1 cellular context compared by ENCODE assay signal in genomic region chr6:119137194-119138072, GRCh38.
A peak's percentile ranks its signal among the peaks of the same experiment; 100 is the strongest.
TF ChIP-seq lines count a peak whose summit lies in the region.

No MANE protein-coding gene starts in this region.

TF ChIP-seq in K562, 482 proteins besides CTCF, POLR2A, EP300 and RAD21 (continued from another document):
- TF ChIP-seq THRA (IDR thresholded peaks at IDR 0.05) (peak; percentile 96), ARID2 (IDR thresholded peaks at IDR 0.05) (peak; percentile 53), ZNF354B (CRISPR knock-in tag; IDR thresholded peaks at IDR 0.05) (no peak), KDM1A (IDR thresholded peaks at IDR 0.05) (peak; percentile 93 to 94), TEAD1 (CRISPR knock-in tag; IDR thresholded peaks at IDR 0.05) (0 out of 4 replicates have a peak, but pooled peaks have one; percentile 15 to 62), HMG20B (CRISPR knock-in tag; IDR thresholded peaks at IDR 0.05) (no peak), CREB3 (tag; conservative IDR thresholded peaks at IDR 0.05; ENCODE audit: low read depth) (0 out of 2 replicates have a peak, but pooled peaks have one; percentile 52), ZNF584 (CRISPR knock-in tag; IDR thresholded peaks at IDR 0.05; ENCODE audit: low read depth) (no peak), ZNF780A (CRISPR knock-in tag; IDR thresholded peaks at IDR 0.05) (no peak), ZNF212 (CRISPR knock-in tag; IDR thresholded peaks at IDR 0.05) (peak; percentile 98), ESRRA (IDR thresholded peaks at IDR 0.05; ENCODE audit: borderline replicate concordance, low read depth) (0 out of 2 replicates have a peak, but pooled peaks have one; percentile 32), E2F4 (CRISPR knock-in tag; IDR thresholded peaks at IDR 0.05; ENCODE audit: low read depth) (no peak), XRCC5 (IDR thresholded peaks at IDR 0.05; ENCODE audit: low read depth, low read length) (no peak), FOXP1 (CRISPR knock-in tag; IDR thresholded peaks at IDR 0.05) (peak; percentile 38; the same call in 1 of the 2 replicates), ZBTB11 (CRISPR knock-in tag; IDR thresholded peaks at IDR 0.05) (peak in 1 of 3 experiments; percentile 50; a peak in 1 of 6 replicates), SAFB2 (IDR thresholded peaks at IDR 0.05; ENCODE audit: borderline replicate concordance, low read depth, low read length, severe bottlenecking) (no peak), ATF1 (CRISPR knock-in tag; IDR thresholded peaks at IDR 0.05) (no peak), ATF1 (tag; IDR thresholded peaks at IDR 0.05) (peak; percentile 85), CTBP1 (IDR thresholded peaks at IDR 0.05; ENCODE audit: borderline replicate concordance) (peak; percentile 80), NR2C2 (CRISPR knock-in tag; IDR thresholded peaks at IDR 0.05) (no peak), NR2C2 (tag; IDR thresholded peaks at IDR 0.05) (peak; percentile 47; the same call in 1 of the 2 replicates), LEF1 (IDR thresholded peaks at IDR 0.05) (peak; percentile 95), HLTF (IDR thresholded peaks at IDR 0.05) (peak; percentile 95), EZH2 (IDR thresholded peaks at IDR 0.05; ENCODE audit: borderline replicate concordance, low read depth, low read length) (no peak), RNF2 (IDR thresholded peaks at IDR 0.05) (peak; percentile 49; the same call in 1 of the 2 replicates)
